In the genomic region with DNA sequence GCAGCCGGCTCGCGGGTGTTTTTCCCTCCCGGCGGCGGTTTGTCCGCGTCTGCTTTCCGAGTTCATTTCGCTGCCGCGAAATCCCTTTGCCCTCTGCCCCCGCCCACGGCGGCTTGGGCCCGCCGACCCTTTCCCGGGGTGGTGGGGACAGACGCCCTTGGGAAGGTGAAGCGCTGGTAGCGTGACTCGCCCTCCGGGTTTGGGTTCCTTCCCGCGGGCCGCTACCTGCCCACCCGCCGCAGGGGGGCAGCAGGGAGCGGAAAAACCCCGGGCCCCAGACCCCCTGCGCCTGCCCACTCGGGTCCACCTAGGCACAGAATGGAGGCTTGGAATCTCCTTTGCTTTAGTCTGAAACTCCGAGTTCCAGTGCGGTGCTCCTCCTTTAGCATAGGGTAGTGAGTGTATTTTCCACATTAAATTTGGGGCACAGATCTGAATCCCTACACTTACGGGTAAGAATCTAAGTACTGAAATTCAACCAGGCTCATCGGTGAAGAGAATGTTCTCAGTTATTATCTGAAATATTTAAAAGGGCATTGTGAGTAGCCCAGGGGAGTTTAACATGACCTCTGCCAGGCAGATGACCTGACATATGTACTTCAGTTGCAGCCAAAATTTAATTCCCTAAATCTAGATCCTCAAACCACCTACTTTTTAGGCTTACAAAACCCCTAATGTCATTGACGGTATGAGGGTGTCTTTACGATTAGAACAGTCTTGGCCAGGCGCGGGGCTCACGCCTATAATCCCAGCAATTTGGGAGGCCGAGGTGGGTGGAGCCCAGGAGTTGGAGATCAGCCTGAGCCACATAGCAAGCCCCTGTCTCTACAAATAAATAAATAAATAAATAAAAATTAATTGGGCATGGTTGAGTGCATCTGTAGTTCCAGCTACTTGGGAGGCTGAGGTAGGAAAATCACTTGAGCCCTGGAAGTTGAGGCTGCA, we compare ENCODE assay signal across 8 cellular contexts. TPM values are rescaled to one million over a fixed set of nuclear protein-coding genes. Genes with fewer than 3 reads are reported as not detected.
DNase-seq lines count a peak whose midpoint lies in the region; ATAC-seq, FAIRE-seq and TF ChIP-seq lines count a peak whose summit lies in the region.

No MANE protein-coding gene starts in this region.

- POLR2A ChIA-PET in T-cell (lab: Charles Lee), result no interaction called here

- no peaks in the 10 kb centered on the region for H3K27me3 ChIP-seq in ascending aorta
- no peaks in the 10 kb centered on the region for H3K27me3 ChIP-seq in iPS-15b (ENCODE audit: control insufficient read depth, insufficient read depth, low read length)
- no peaks in the 10 kb centered on the region for H3K27me3 ChIP-seq in small intestine (ENCODE audit: control insufficient read depth in 2 of 2, insufficient read depth in 2 of 2, low read length in 2 of 2)

- peaks cover 0 to 10% of the 10 kb centered on the region in 2 donors for H3K4me1 ChIP-seq in ascending aorta
- no peaks in the 10 kb centered on the region for H3K4me1 ChIP-seq in iPS-15b (ENCODE audit: control insufficient read depth, insufficient read depth, low read length)
- H3K4me1 ChIP-seq in small intestine (ENCODE audit: control insufficient read depth in 2 of 2, insufficient read depth in 1 of 2, low read depth in 1 of 2, low read length in 1 of 2), result peaks cover 0 to 2% of the 10 kb centered on the region in 2 donors

- peaks cover 27% of the 10 kb centered on the region for H3K36me3 Mint-ChIP-seq in T-cell

- DNase-seq in GF-D8 (lab: John Stamatoyannopoulos, UW), result peak; percentile 5
- DNase-seq in H4 (ENCODE audit: low spot score), result peak; percentile 33
- peak; percentile 35 for DNase-seq in LHCN-M2 (ENCODE audit: low read depth)
- DNase-seq in T-cell, result peak in 33 of 34 experiments; percentile 10 to 64 (median 44)
- DNase-seq in ascending aorta (ENCODE audit: low spot score in 2 of 2), result no peak
- DNase-seq in small intestine, result peak; percentile 58
- DNase-seq in NCI-H2029 (lab: John Stamatoyannopoulos, UW), result no peak

- ATAC-seq in T-cell (replicated peaks in 1 of 4), result peak; percentile 65 to 76 (median 70)

- H3K9me3 ChIP-seq in ascending aorta (no peaks in the 10 kb centered on the region), iPS-15b (ENCODE audit: control insufficient read depth, insufficient read depth, low read length) (no peaks in the 10 kb centered on the region), small intestine (ENCODE audit: control insufficient read depth, low read depth) (no peaks in the 10 kb centered on the region)

- H3K4me3 Mint-ChIP-seq in T-cell, result peak overlapping the region; percentile 81 to 96 (median 82)

- no peak for FAIRE-seq in small intestine (lab: Jason Lieb, UNC)

- WGBS in small intestine, 3 donors, result 10 to 15% (median 13%) methylated on average over 25 to 42 of the region's 42 CpGs

- CTCF ChIA-PET in T-cell (lab: Charles Lee), result interaction anchor here in 1 of 2 donors (1.3 kb wide), 1 partner anchor 14 kb away, joined by 4 read pairs; a partner anchor contains a TSS

- H3K9me3 Mint-ChIP-seq in T-cell, result no peaks in the 10 kb centered on the region

- H3K27ac Mint-ChIP-seq in T-cell, result peak overlapping the region; percentile 86 to 89

- peaks cover 18 to 29% (median 19%) of the 10 kb centered on the region in 3 donors for H3K4me1 Mint-ChIP-seq in T-cell

- no peaks in the 10 kb centered on the region for H3K27me3 Mint-ChIP-seq in T-cell

- H3K36me3 ChIP-seq in ascending aorta (peaks cover 18 to 33% of the 10 kb centered on the region in 2 donors), iPS-15b (ENCODE audit: control insufficient read depth, insufficient read depth, low read length) (peaks cover 41% of the 10 kb centered on the region), small intestine (ENCODE audit: control insufficient read depth in 2 of 2, insufficient read depth in 2 of 2, low read length in 2 of 2) (peaks cover 0 to 3% of the 10 kb centered on the region in 2 donors)

- H3K27ac ChIP-seq in ascending aorta (peak overlapping the region; percentile 97 to 98), small intestine (ENCODE audit: low read depth in 1 of 2, low read length in 1 of 2) (peak overlapping the region; percentile 79 to 96)

- H3K4me3 ChIP-seq in ascending aorta (peak overlapping the region; percentile 80 to 99), iPS-15b (ENCODE audit: low read depth, low read length) (peak overlapping the region; percentile 95), small intestine (ENCODE audit: low read depth in 1 of 2, low read length in 2 of 2) (peak overlapping the region; percentile 71 to 85)

- intact Hi-C loops in ascending aorta (cut with DNase I), result loop anchor here (2.0 to 5.0 kb wide), 3 partner anchors 14 to 165 kb away; a partner anchor contains a TSS

- peak overlapping the region; percentile 91 for H3K9ac ChIP-seq in iPS-15b (ENCODE audit: low read depth, low read length)

- TF ChIP-seq CTCF in ascending aorta (IDR thresholded peaks at IDR 0.05), result peak in 2 of 3 experiments; percentile 60 to 62

RNA-seq across cellular contexts. Expression of a gene that starts 1.0 kb away (rescaled TPM):
- 954 and 1,318 TPM in 2 replicates for total RNA-seq in H4 (2014; rRNA removed; shearing (Covaris generic))
- total RNA-seq in LHCN-M2 (2014; rRNA removed) (683 and 689 TPM in 2 replicates), T-cell (100 to 1,000 TPM; 162 to 290 (median 201) TPM), ascending aorta (638 TPM)
- polyA plus RNA-seq in LHCN-M2 (2012), result 1,187 TPM
- polyA plus RNA-seq in small intestine, result 100 to 1,000 TPM; 403 to 992 (median 532) TPM

RNA-seq across cellular contexts. Expression of a gene that starts 13.9 kb away (rescaled TPM):
- total RNA-seq in H4 (2014; rRNA removed; shearing (Covaris generic)), result 510 and 574 TPM in 2 replicates
- total RNA-seq in LHCN-M2 (2014; rRNA removed), result 234 and 259 TPM in 2 replicates
- 271 TPM for polyA plus RNA-seq in LHCN-M2 (2012)
- 10 to 100 TPM; 17.7 to 28.0 (median 22.1) TPM for total RNA-seq in T-cell
- 70.6 TPM for total RNA-seq in ascending aorta
- 100 to 1,000 TPM in 1 of 3 donors, 10 to 100 TPM in 2; 18.6 to 175 (median 41.9) TPM for polyA plus RNA-seq in small intestine

RNA-seq across cellular contexts. Expression of a gene that starts 46.6 kb away (rescaled TPM):
- 35.1 and 39.8 TPM in 2 replicates for total RNA-seq in H4 (2014; rRNA removed; shearing (Covaris generic))
- total RNA-seq in LHCN-M2 (2014; rRNA removed), result 83.7 and 89.6 TPM in 2 replicates
- polyA plus RNA-seq in LHCN-M2 (2012), result 28.8 TPM
- total RNA-seq in T-cell, result 10 to 100 TPM; 48.9 to 61.8 (median 51.9) TPM
- total RNA-seq in ascending aorta, result 41.3 TPM
- 10 to 100 TPM; 14.1 to 21.3 (median 15.7) TPM for polyA plus RNA-seq in small intestine

Comparison
In these comparisons a context has a peak if more than half of its experiments do, and no peak if none do; other contexts are left out.
1. DNase-seq: peak in GF-D8 (single experiment), H4 (single experiment), LHCN-M2 (single experiment), T-cell (33 of 34) and small intestine (single experiment); none in ascending aorta (0 of 2) and NCI-H2029 (single experiment).
2. Peak in every context shown above with its lines, with median percentiles within 50 percentile points of each other: H3K4me3 ChIP-seq.